ENCODE assay signal across 9 cellular contexts in genomic region chr22:36379593-36380361, GRCh38. TPM values are rescaled to one million over a fixed set of nuclear protein-coding genes. Genes with fewer than 3 reads are reported as not detected.
DNase-seq lines count a peak whose midpoint lies in the region; TF ChIP-seq lines count a peak whose summit lies in the region.
"Had no signal": no experiment of that assay in that cellular context is flagged by ENCODE, and none has a peak within 500 bp of the region (broad histone marks: within the 10 kb centered on the region; RNA-seq: fewer than 3 reads in every experiment).

No MANE protein-coding gene starts in this region.

- TF ChIP-seq CTCF in left ventricle myocardium inferior (IDR thresholded peaks at IDR 0.05; ENCODE audit: borderline replicate concordance) (no peak), stomach (IDR thresholded peaks at IDR 0.05) (no peak), ovary (IDR thresholded peaks at IDR 0.05) (no peak)

- peaks cover 100% of the 10 kb centered on the region for H3K4me1 ChIP-seq in left ventricle myocardium inferior
- peaks cover 94 to 100% (median 98%) of the 10 kb centered on the region in 4 donors for H3K4me1 ChIP-seq in stomach
- peaks cover 14% of the 10 kb centered on the region for H3K4me1 ChIP-seq in ovary (ENCODE audit: insufficient read depth)

- no peaks in the 10 kb centered on the region for H3K9me3 ChIP-seq in left ventricle myocardium inferior (replicated peaks)
- no peaks in the 10 kb centered on the region for H3K9me3 ChIP-seq in stomach
- H3K9me3 ChIP-seq in ovary: no peaks in the 10 kb centered on the region
- H3K9me3 ChIP-seq: HAP-1 had no signal

- H3K27me3 ChIP-seq in left ventricle myocardium inferior (ENCODE audit: low read depth) (no peaks in the 10 kb centered on the region), stomach (no peaks in the 10 kb centered on the region), ovary (no peaks in the 10 kb centered on the region)

- DNase-seq in HCEC 1CT (peak; percentile 36), left ventricle myocardium inferior (no peak), stomach (no peak), RKO (ENCODE audit: low spot score) (no peak), RPMI8226 (no peak), NAMALWA (ENCODE audit: low spot score) (no peak), ovary (no peak)
- peak; percentile 64 for DNase-seq in activated T-cell treated with anti-CD3 and anti-CD28 coated beads, Interleukin-2, amount 50 U/mL, for 1 hour

- H3K4me3 ChIP-seq in left ventricle myocardium inferior (peak overlapping the region; percentile 28), stomach (peak overlapping the region in 2 of 4 donors; percentile 6 to 25), ovary (no peak overlapping the region)
- H3K4me3 ChIP-seq: HAP-1 had no signal

- H3K36me3 ChIP-seq in left ventricle myocardium inferior: peaks cover 13% of the 10 kb centered on the region
- peaks cover 0 to 27% (median 13%) of the 10 kb centered on the region in 4 donors for H3K36me3 ChIP-seq in stomach
- H3K36me3 ChIP-seq in ovary: no peaks in the 10 kb centered on the region

- 46 to 51% (median 49%) methylated on average over 14 to 16 of the region's 16 CpGs for WGBS in stomach, 5 donors
- 59 to 71% (median 60%) methylated on average over 16 of the region's 16 CpGs for WGBS in ovary, 3 donors

- TF ChIP-seq EP300 in stomach (IDR thresholded peaks at IDR 0.05): no peak
- no peak for TF ChIP-seq EP300 in ovary (IDR thresholded peaks at IDR 0.05)

- intact Hi-C loops in left ventricle myocardium inferior (cut with micrococcal nuclease) (loop anchor here (10.0 kb wide), 1 partner anchor 45 kb away; no protein-coding TSS in a partner anchor), stomach (cut with DNase I; ENCODE audit: low total_unique reads) (no loop called here), ovary (cut with DNase I) (loop anchor here in 2 of 4 donors (10.0 kb wide), 3 partner anchors 55 to 85 kb away; no protein-coding TSS in a partner anchor)

- peak overlapping the region; percentile 100 for H3K27ac ChIP-seq in left ventricle myocardium inferior (replicated peaks)
- peak overlapping the region; percentile 79 to 100 (median 98) for H3K27ac ChIP-seq in stomach
- H3K27ac ChIP-seq in ovary: peak overlapping the region in 1 of 2 donors; percentile 30

- TF ChIP-seq POLR2A in stomach (IDR thresholded peaks at IDR 0.05) (no peak), ovary (IDR thresholded peaks at IDR 0.05) (no peak)

RNA-seq across cellular contexts. Expression of gene MYH9, which starts 8.0 kb away (rescaled TPM):
- total RNA-seq in left ventricle myocardium inferior: 150 TPM
- total RNA-seq in stomach: 100 to 1,000 TPM; 155 to 620 (median 272) TPM
- polyA plus RNA-seq in stomach: 10 to 100 TPM; 46.7 to 79.3 (median 54.3) TPM
- 100 to 1,000 TPM; 128 to 452 (median 348) TPM for total RNA-seq in ovary
- polyA plus RNA-seq in ovary: 100 to 1,000 TPM; 196 to 530 TPM

Comparison
In these comparisons a context has a peak if more than half of its experiments do, and no peak if none do; other contexts are left out.
1. DNase-seq: peak in HCEC 1CT (single experiment) and activated T-cell treated with anti-CD3 and anti-CD28 coated beads, Interleukin-2, amount 50 U/mL, for 1 hour (single experiment); none in left ventricle myocardium inferior (single experiment), stomach (single experiment), RKO (single experiment), RPMI8226 (single experiment), NAMALWA (single experiment) and ovary (0 of 5).